Comparison of ENCODE assay signal across 13 cellular contexts in the genomic region with DNA sequence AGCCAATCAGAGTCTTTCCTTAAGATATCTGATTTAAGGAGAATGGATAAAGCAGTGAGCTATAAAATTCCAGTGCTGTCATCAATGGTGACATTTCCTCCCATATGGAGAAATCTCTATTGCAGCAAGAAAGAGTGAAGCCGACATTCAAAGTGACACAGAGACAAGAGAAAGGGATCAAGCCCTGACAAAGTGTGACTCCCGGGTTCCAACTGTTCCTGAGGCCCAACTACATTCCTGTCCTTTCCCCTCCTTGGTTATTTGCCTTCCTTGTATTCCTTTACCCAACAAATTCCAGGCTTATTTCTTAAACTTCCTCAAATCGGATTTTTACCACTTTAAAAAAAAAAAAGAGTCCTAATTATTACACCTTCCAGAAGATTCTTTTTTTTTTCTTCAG.
"Had no signal": no experiment of that assay in that cellular context is flagged by ENCODE, and none has a peak within 500 bp of the region (broad histone marks: within the 10 kb centered on the region; RNA-seq: fewer than 3 reads in every experiment).

No MANE protein-coding gene starts in this region.

- DNase-seq: activated CD4-positive, alpha-beta memory T cell treated with anti-CD3 and anti-CD28 coated beads for 36 hours; activated effector memory CD4-positive, alpha-beta T cell treated with anti-CD3 and anti-CD28 coated beads, Interleukin-2, amount 50 U/mL, for 16 hours; activated T-cell treated with anti-CD3 and anti-CD28 coated beads, Interleukin-2, amount 50 U/mL, for 4 hours; dorsolateral prefrontal cortex; esophagus squamous epithelium; heart left ventricle; kidney; left ventricle myocardium superior; posterior cingulate gyrus; upper lobe of left lung had no signal

- H3K27ac ChIP-seq: dorsolateral prefrontal cortex, esophagus squamous epithelium, foreskin keratinocyte, heart left ventricle, skin epidermis, upper lobe of left lung had no signal

- H3K27me3 ChIP-seq: dorsolateral prefrontal cortex, esophagus squamous epithelium, foreskin keratinocyte, heart left ventricle, upper lobe of left lung had no signal

- H3K9me3 ChIP-seq: esophagus squamous epithelium, heart left ventricle, upper lobe of left lung had no signal

- H3K4me3 ChIP-seq: esophagus squamous epithelium, heart left ventricle, skin epidermis, upper lobe of left lung had no signal

- H3K9me3 Mint-ChIP-seq: activated CD4-positive, alpha-beta memory T cell treated with anti-CD3 and anti-CD28 coated beads for 36 hours had no signal

- H3K4me3 Mint-ChIP-seq: activated CD4-positive, alpha-beta memory T cell treated with anti-CD3 and anti-CD28 coated beads for 36 hours; activated naive CD8-positive, alpha-beta T cell; activated T-cell treated with anti-CD3 and anti-CD28 coated beads, Interleukin-2, amount 50 U/mL, for 4 hours had no signal

- H3K27ac Mint-ChIP-seq: activated CD4-positive, alpha-beta memory T cell treated with anti-CD3 and anti-CD28 coated beads for 36 hours; activated naive CD8-positive, alpha-beta T cell had no signal

- H3K27me3 Mint-ChIP-seq: activated CD4-positive, alpha-beta memory T cell treated with anti-CD3 and anti-CD28 coated beads for 36 hours; activated naive CD8-positive, alpha-beta T cell had no signal

- ATAC-seq: activated T-cell treated with anti-CD3 and anti-CD28 coated beads, Interleukin-2, amount 50 U/mL, for 4 hours; foreskin keratinocyte; heart left ventricle; left ventricle myocardium superior had no signal

- H3K36me3 Mint-ChIP-seq: activated CD4-positive, alpha-beta memory T cell treated with anti-CD3 and anti-CD28 coated beads for 36 hours; activated naive CD8-positive, alpha-beta T cell had no signal

- FAIRE-seq: kidney had no signal

- H3K4me1 ChIP-seq: foreskin keratinocyte, heart left ventricle, upper lobe of left lung had no signal

- H3K36me3 ChIP-seq: esophagus squamous epithelium, heart left ventricle, upper lobe of left lung had no signal
